ENCODE assay signal across 28 cellular contexts in genomic region chr19:13330285-13330684, GRCh38.
"Had no signal": no experiment of that assay in that cellular context is flagged by ENCODE, and none has a peak within 500 bp of the region (broad histone marks: within the 10 kb centered on the region; RNA-seq: fewer than 3 reads in every experiment).

No MANE protein-coding gene starts in this region.

- H3K9me3 ChIP-seq: colonic mucosa had no signal

- H3K4me1 ChIP-seq: colonic mucosa, esophagus muscularis mucosa, esophagus squamous epithelium, foreskin keratinocyte, gastrocnemius medialis, gastroesophageal sphincter, heart left ventricle, heart right ventricle had no signal

- H3K27ac ChIP-seq: colonic mucosa, coronary artery, dorsolateral prefrontal cortex, epithelial cell of prostate, esophagus muscularis mucosa, esophagus squamous epithelium, foreskin keratinocyte, gastrocnemius medialis, gastroesophageal sphincter, heart left ventricle, heart right ventricle had no signal

- DNase-seq: colonic mucosa; cortex of kidney; dermis blood vessel endothelial cell; dorsolateral prefrontal cortex; effector CD4-positive, alpha-beta T cell; effector CD8-positive, alpha-beta T cell; effector memory CD4-positive, alpha-beta T cell; effector memory CD8-positive, alpha-beta T cell; endodermal cell; erythroblast; esophagus squamous epithelium; foreskin fibroblast; foreskin melanocyte; gastrocnemius medialis; glutamatergic neuron; head of caudate nucleus; heart left ventricle; heart right ventricle had no signal

- ATAC-seq: effector memory CD8-positive, alpha-beta T cell; esophagus mucosa; foreskin keratinocyte; gastrocnemius medialis; gastroesophageal sphincter; heart left ventricle; heart right ventricle had no signal

- H3K36me3 ChIP-seq: colonic mucosa, esophagus muscularis mucosa, esophagus squamous epithelium, gastrocnemius medialis, gastroesophageal sphincter, heart left ventricle, heart right ventricle had no signal

- H3K4me3 ChIP-seq: colonic mucosa, coronary artery, dorsolateral prefrontal cortex, esophagus muscularis mucosa, esophagus squamous epithelium, gastrocnemius medialis, gastroesophageal sphincter, heart left ventricle, heart right ventricle had no signal

- H3K27me3 ChIP-seq: colonic mucosa, dorsolateral prefrontal cortex, foreskin keratinocyte, gastrocnemius medialis, heart left ventricle had no signal

- FAIRE-seq: colon, endometrium, endothelial cell of umbilical vein, frontal cortex had no signal
